In genomic region chr15:55993111-55993803, GRCh38 we compare ENCODE assay signal across 8 cellular contexts. TPM values are rescaled to one million over a fixed set of nuclear protein-coding genes. Genes with fewer than 3 reads are reported as not detected.
DNase-seq lines count a peak whose midpoint lies in the region; FAIRE-seq and TF ChIP-seq lines count a peak whose summit lies in the region.

Gene NEDD4, minus strand, starts transcription at chr15:55993612. Its CDS starts 57 bp downstream, at chr15:55993555.

- peak; percentile 65 for TF ChIP-seq CTCF in LNCAP (IDR thresholded peaks at IDR 0.05)
- no peak for TF ChIP-seq CTCF in neutrophil (IDR thresholded peaks at IDR 0.05)
- TF ChIP-seq CTCF in subcutaneous adipose tissue (IDR thresholded peaks at IDR 0.05; ENCODE audit: low read depth): no peak

- H3K9me3 ChIP-seq in SJSA1 (replicated peaks) (no peaks in the 10 kb centered on the region; the same call in 1 of the 2 replicates), neutrophil (no peaks in the 10 kb centered on the region)

- DNase-seq in Daoy (ENCODE audit: low read depth): peak; percentile 94
- DNase-seq in GOT3 (lab: John Stamatoyannopoulos, UW): peak; percentile 48
- DNase-seq in SJSA1 (ENCODE audit: low read depth in 1 of 2, low spot score in 2 of 2): peak; percentile 89 to 91
- DNase-seq in activated naive CD4-positive, alpha-beta T cell treated with Interleukin-2 at 50 U/mL for 16 hours: peak; percentile 76
- peak; percentile 88 to 93 for DNase-seq in frontal cortex (ENCODE audit: low spot score in 2 of 2)

- H3K4me1 ChIP-seq in SJSA1 (replicated peaks) (peaks cover 32% of the 10 kb centered on the region), neutrophil (ENCODE audit: control insufficient read depth in 1 of 2, insufficient read depth in 1 of 2, low read depth in 1 of 2, low read length in 1 of 2) (peaks cover 31% of the 10 kb centered on the region in 2 experiments)

- H3K27ac ChIP-seq in SJSA1 (peak within 1 kb of the TSS; percentile 79), neutrophil (peak within 1 kb of the TSS; percentile 74)

- H3K27me3 ChIP-seq in SJSA1 (replicated peaks): no peaks in the 10 kb centered on the region
- peaks cover 13% of the 10 kb centered on the region for H3K27me3 ChIP-seq in neutrophil

- no peak for FAIRE-seq in frontal cortex (lab: Jason Lieb, UNC)

- H3K4me3 ChIP-seq in SJSA1 (peak within 1 kb of the TSS; percentile 95), neutrophil (ENCODE audit: low read depth in 1 of 2, low read length in 1 of 2) (peak within 1 kb of the TSS; percentile 72 to 85)

- H3K36me3 ChIP-seq in SJSA1 (peaks cover 25% of the 10 kb centered on the region), neutrophil (no peaks in the 10 kb centered on the region)

RNA-seq across cellular contexts. Expression of gene NEDD4, which starts in this region (rescaled TPM):
- 27.4 and 27.9 TPM in 2 replicates for total RNA-seq in Daoy (2014; rRNA removed; shearing (Covaris generic))
- total RNA-seq in SJSA1 (2014; rRNA removed; shearing (Covaris generic)): 66.6 and 114 TPM in 2 replicates
- total RNA-seq in frontal cortex (5.7 TPM), subcutaneous adipose tissue (10 to 100 TPM; 10.0 to 18.1 (median 15.3) TPM)

Comparison
In these comparisons a context has a peak if more than half of its experiments do, and no peak if none do; other contexts are left out.
1. Peak in every context shown above with its lines: DNase-seq, H3K4me3 ChIP-seq and H3K27ac ChIP-seq.